In the genomic region with DNA sequence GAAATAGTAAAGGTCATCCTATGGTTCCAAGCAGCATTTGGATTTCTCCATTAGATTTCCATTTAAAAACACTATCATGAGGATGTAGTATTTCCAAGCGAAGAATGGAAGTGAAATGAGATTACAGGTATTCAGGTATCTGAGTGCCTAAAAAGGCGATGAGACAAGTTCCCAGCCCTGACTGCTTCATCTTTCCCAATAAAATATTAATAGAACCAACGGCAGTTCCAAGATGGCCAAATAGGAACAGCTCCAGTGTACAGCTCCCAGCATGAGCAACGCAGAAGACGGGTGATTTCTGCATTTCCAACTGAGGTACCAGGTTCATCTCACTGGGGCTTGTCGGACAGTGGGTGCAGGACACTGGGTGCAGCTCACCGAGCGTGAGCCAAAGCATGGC, we compare ENCODE assay signal across 2 cellular contexts.
DNase-seq lines count a peak whose midpoint lies in the region; ATAC-seq, FAIRE-seq and TF ChIP-seq lines count a peak whose summit lies in the region.
"Not testable (repeated sequence)": the region's sequence is repeated elsewhere in the genome, so short reads cannot be mapped to it uniquely, and the experiment has no call there.

No MANE protein-coding gene starts in this region.

- 82% methylated on average over 8 of the region's 8 CpGs for WGBS in K562 (ENCODE audit: insufficient coverage, low coverage, missing lambda C conversion rate)

- not testable (repeated sequence) for H3K27me3 ChIP-seq in K562 (ENCODE audit: control insufficient read depth in 2 of 2, insufficient read depth in 2 of 2, low read length in 2 of 2); gastrocnemius medialis

- H3K27ac ChIP-seq in K562 (ENCODE audit: extremely low read depth, low read depth, low read length); gastrocnemius medialis: not testable (repeated sequence)

- BruUV-seq in K562 (replicated peaks; lab: Mats Ljungman, UMichigan): not testable (repeated sequence)

- CTCF ChIA-PET in K562 (lab: Yijun Ruan, JAX; ENCODE audit: low intra/inter-chr PET ratio): not testable (repeated sequence)

- TF ChIP-seq CTCF in K562 (IDR thresholded peaks at IDR 0.05 in 2 of 3, conservative IDR thresholded peaks at IDR 0.05 in 1 of 3; ENCODE audit: insufficient read depth in 2 of 3, low read depth in 1 of 3, low read length in 3 of 3); gastrocnemius medialis (IDR thresholded peaks at IDR 0.05 in 4 of 5, conservative IDR thresholded peaks at IDR 0.05 in 1 of 5): not testable (repeated sequence)

- not testable (repeated sequence) for H3K36me3 ChIP-seq in K562 (ENCODE audit: control insufficient read depth, insufficient read depth, low read length); gastrocnemius medialis

- not testable (repeated sequence) for H3K9me1 ChIP-seq in K562 (ENCODE audit: control insufficient read depth, insufficient read depth, low read length)

- peak overlapping the region; percentile 5; the same call in 1 of the 2 replicates for H3K4me2 ChIP-seq in K562 (ENCODE audit: insufficient read depth, low read length)

- TF ChIP-seq POLR2A in K562 (conservative IDR thresholded peaks at IDR 0.05); gastrocnemius medialis (IDR thresholded peaks at IDR 0.05): not testable (repeated sequence)

- H3K4me1 ChIP-seq in K562 (replicated peaks in 1 of 2; ENCODE audit: control insufficient read depth in 2 of 2, insufficient read depth in 2 of 2, low read length in 2 of 2): not testable (repeated sequence)
- H3K4me1 ChIP-seq in gastrocnemius medialis: peaks cover 6 to 20% of the 10 kb centered on the region in 2 donors

- intact Hi-C loops in K562 (cut with micrococcal nuclease); gastrocnemius medialis (cut with DNase I; ENCODE audit: low total_unique reads): not testable (repeated sequence)

- not testable (repeated sequence) for ATAC-seq in K562
- ATAC-seq in gastrocnemius medialis: peak; percentile 56 to 60

- H4K20me1 ChIP-seq in K562 (replicated peaks; ENCODE audit: control insufficient read depth, insufficient read depth, low read length): not testable (repeated sequence)

- in situ Hi-C loops in K562 (cut with MboI); gastrocnemius medialis (cut with MboI; ENCODE audit: low sequenced_read_pairs in 4 of 4): not testable (repeated sequence)

- not testable (repeated sequence) for H3K79me2 ChIP-seq in K562 (ENCODE audit: control insufficient read depth, insufficient read depth, low read length)

- not testable (repeated sequence) for H3K9me3 ChIP-seq in K562 (replicated peaks; ENCODE audit: control insufficient read depth, insufficient read depth, low read depth, low read length); gastrocnemius medialis

- H2AFZ ChIP-seq in K562 (ENCODE audit: low read depth, low read length): not testable (repeated sequence)

- POLR2A ChIA-PET in K562 (lab: Yijun Ruan, JAX): not testable (repeated sequence)

- not testable (repeated sequence) for DNase-seq in K562 (ENCODE audit: extremely low read depth in 1 of 4, low spot score in 3 of 4); gastrocnemius medialis

- not testable (repeated sequence) for TF ChIP-seq RAD21 in K562 (CRISPR knock-in tag; conservative IDR thresholded peaks at IDR 0.05 in 1 of 2, IDR thresholded peaks at IDR 0.05 in 1 of 2)

- not testable (repeated sequence) for FAIRE-seq in K562 (lab: Jason Lieb, UNC)

- H3K4me3 ChIP-seq in K562, gastrocnemius medialis: not testable (repeated sequence)

- not testable (repeated sequence) for H3K9ac ChIP-seq in K562 (ENCODE audit: insufficient read depth in 1 of 2, low read depth in 2 of 2, low read length in 2 of 2)

- TF ChIP-seq EP300 in K562 (IDR thresholded peaks at IDR 0.05; ENCODE audit: low read length): not testable (repeated sequence)
